ENCODE assay signal across 21 cellular contexts in the genomic region with DNA sequence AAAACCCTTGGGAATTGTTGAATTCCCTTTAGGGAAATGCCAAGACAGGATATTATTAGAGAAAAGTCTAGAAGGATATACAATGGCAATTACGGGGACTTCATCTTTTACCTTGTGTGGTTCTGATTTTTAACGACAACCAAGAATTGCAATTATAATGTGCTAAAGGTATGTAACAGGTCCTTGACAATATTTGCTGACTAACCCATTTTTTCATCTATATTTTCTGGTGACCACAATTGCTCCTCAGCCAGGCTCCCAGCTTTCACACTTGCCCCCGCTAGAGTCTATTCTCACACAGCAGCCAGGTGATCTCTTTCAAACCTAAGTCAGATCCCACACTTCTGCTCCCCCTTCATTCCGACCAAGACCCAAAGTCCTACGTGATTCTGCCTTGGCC. TPM values are rescaled to one million over a fixed set of nuclear protein-coding genes. Genes with fewer than 3 reads are reported as not detected.
DNase-seq lines count a peak whose midpoint lies in the region; ATAC-seq, FAIRE-seq and TF ChIP-seq lines count a peak whose summit lies in the region.
"Had no signal": no experiment of that assay in that cellular context is flagged by ENCODE, and none has a peak within 500 bp of the region (broad histone marks: within the 10 kb centered on the region; RNA-seq: fewer than 3 reads in every experiment).

No MANE protein-coding gene starts in this region.

- H4K5ac ChIP-seq in IMR-90 (ENCODE audit: low read depth, low read length), result no peak overlapping the region

- no peak overlapping the region for H3K27ac ChIP-seq in A549
- no peak overlapping the region for H3K27ac ChIP-seq in IMR-90 (ENCODE audit: insufficient read depth, low read length)
- no peak overlapping the region; the same call in 2 of the 3 replicates for H3K27ac ChIP-seq in K562 (ENCODE audit: extremely low read depth, low read depth, low read length)
- H3K27ac ChIP-seq: BLaER1 had no signal

- TF ChIP-seq EP300 in A549 (IDR thresholded peaks at IDR 0.05) (no peak), K562 (IDR thresholded peaks at IDR 0.05; ENCODE audit: low read length) (no peak)

- H2BK5ac ChIP-seq in IMR-90 (ENCODE audit: low read depth, low read length, poor library complexity, severe bottlenecking), result no peak overlapping the region

- no peak overlapping the region for H2AFZ ChIP-seq in IMR-90 (replicated peaks; ENCODE audit: low read length, poor library complexity)
- no peak overlapping the region for H2AFZ ChIP-seq in K562 (ENCODE audit: low read depth, low read length)

- no peak overlapping the region for H2AK9ac ChIP-seq in IMR-90 (replicated peaks; ENCODE audit: low read depth, low read length, poor library complexity)

- WGBS in A549 (ENCODE audit: missing lambda C conversion rate), result 95% methylated on average over 5 of the region's 5 CpGs
- 86% methylated on average over 3 of the region's 5 CpGs; no CpG with 5 or more reads in 1 of the 2 experiments for WGBS in IMR-90 (ENCODE audit: extremely low coverage in 2 of 2, insufficient read length in 1 of 2), 2 experiments
- WGBS in K562 (ENCODE audit: insufficient coverage, low coverage, missing lambda C conversion rate), result 94% methylated on average over 4 of the region's 5 CpGs

- no peaks in the 10 kb centered on the region for H3K79me2 ChIP-seq in K562 (ENCODE audit: control insufficient read depth, insufficient read depth, low read length)

- dilution Hi-C loops in IMR-90 (cut with HindIII; ENCODE audit: low sequenced_read_pairs, unreplicated experiment), result no loop called here

- in situ Hi-C loops in IMR-90 (cut with MboI; ENCODE audit: low sequenced_read_pairs), result no loop called here
- in situ Hi-C loops in K562 (cut with MboI), result no loop called here

- H3K4me3 Mint-ChIP-seq in progenitor cell of endocrine pancreas (ENCODE audit: low read depth), result no peak overlapping the region
- H3K4me3 Mint-ChIP-seq: CD14-positive monocyte; CD4-positive, alpha-beta memory T cell; HFFc6 had no signal

- no peak overlapping the region for H2BK20ac ChIP-seq in IMR-90 (ENCODE audit: low read depth, low read length)

- H2BK15ac ChIP-seq in IMR-90 (ENCODE audit: low read depth, low read length), result no peak overlapping the region

- intact Hi-C loops in IMR-90 (cut with micrococcal nuclease) (no loop called here), K562 (cut with micrococcal nuclease) (no loop called here), posterior cingulate gyrus (cut with DNase I) (no loop called here)

- H3K36me3 ChIP-seq in IMR-90 (ENCODE audit: control insufficient read depth, insufficient read depth, low read length) (peaks cover 24% of the 10 kb centered on the region), K562 (ENCODE audit: control insufficient read depth, insufficient read depth, low read length) (peaks cover 86% of the 10 kb centered on the region)

- H3K4me2 ChIP-seq in A549 (no peak overlapping the region), IMR-90 (ENCODE audit: low read depth, low read length) (no peak overlapping the region), K562 (ENCODE audit: insufficient read depth, low read length) (no peak overlapping the region)
- H3K4me2 ChIP-seq: BLaER1 had no signal

- no peaks in the 10 kb centered on the region for H3K27me3 Mint-ChIP-seq in progenitor cell of endocrine pancreas
- H3K27me3 Mint-ChIP-seq: CD4-positive, alpha-beta memory T cell had no signal

- peak overlapping the region; percentile 67 for H3K27ac Mint-ChIP-seq in progenitor cell of endocrine pancreas
- H3K27ac Mint-ChIP-seq: CD14-positive monocyte, HFFc6 had no signal

- TF ChIP-seq CTCF in A549 (IDR thresholded peaks at IDR 0.05) (no peak), IMR-90 (conservative IDR thresholded peaks at IDR 0.05; ENCODE audit: low read depth, low read length) (no peak), K562 (IDR thresholded peaks at IDR 0.05 in 2 of 3, conservative IDR thresholded peaks at IDR 0.05 in 1 of 3; ENCODE audit: insufficient read depth in 2 of 3, low read depth in 1 of 3, low read length in 3 of 3) (no peak), progenitor cell of endocrine pancreas (IDR thresholded peaks at IDR 0.05; ENCODE audit: unreplicated experiment) (no peak)

- H3K4me3 ChIP-seq in A549, result no peak overlapping the region
- H3K4me3 ChIP-seq in IMR-90 (ENCODE audit: insufficient read depth, low read depth, low read length), result no peak overlapping the region
- no peak overlapping the region for H3K4me3 ChIP-seq in K562
- H3K4me3 ChIP-seq: BLaER1 had no signal

- H3K27me3 ChIP-seq in IMR-90 (ENCODE audit: control insufficient read depth, insufficient read depth, low read length) (no peaks in the 10 kb centered on the region), K562 (ENCODE audit: control insufficient read depth in 2 of 2, insufficient read depth in 2 of 2, low read length in 2 of 2) (no peaks in the 10 kb centered on the region)
- H3K27me3 ChIP-seq: BLaER1 had no signal

- no peak overlapping the region for H3K4ac ChIP-seq in IMR-90 (ENCODE audit: low read depth, low read length)

- no peak overlapping the region for H4K91ac ChIP-seq in IMR-90 (ENCODE audit: insufficient read depth, low read depth, low read length)

- H3K56ac ChIP-seq in IMR-90 (ENCODE audit: extremely low read depth, insufficient read depth, low read length), result no peak overlapping the region

- no TSS peak for BruUV-seq in IMR-90 (replicated peaks; lab: Mats Ljungman, UMichigan)
- BruUV-seq in K562 (replicated peaks; lab: Mats Ljungman, UMichigan), result no TSS peak

- no peak overlapping the region for H3K23ac ChIP-seq in IMR-90 (ENCODE audit: low read depth, low read length)

- no peaks in the 10 kb centered on the region for H3K9me3 Mint-ChIP-seq in progenitor cell of endocrine pancreas (ENCODE audit: low read depth)
- H3K9me3 Mint-ChIP-seq: CD4-positive, alpha-beta memory T cell; HFFc6 had no signal

- ATAC-seq in A549, result no peak
- no peak for ATAC-seq in IMR-90 (ENCODE audit: low read depth)
- ATAC-seq in K562, result no peak
- ATAC-seq in GM18909 (IDR thresholded peaks at IDR 0.05; ENCODE audit: poor library complexity, unreplicated experiment), result no peak
- no peak for ATAC-seq in HG03025 (IDR thresholded peaks at IDR 0.05; ENCODE audit: low FRiP score, unreplicated experiment)
- ATAC-seq: HCT116 had no signal

- H3K9me3 ChIP-seq in A549 (no peaks in the 10 kb centered on the region), IMR-90 (ENCODE audit: control insufficient read depth, insufficient read depth, low read length) (no peaks in the 10 kb centered on the region), K562 (replicated peaks; ENCODE audit: control insufficient read depth, insufficient read depth, low read depth, low read length) (no peaks in the 10 kb centered on the region)
- H3K9me3 ChIP-seq: BLaER1 had no signal

- DNase-seq in A549 (ENCODE audit: low read depth in 1 of 2, low spot score in 1 of 2), result no peak
- no peak for DNase-seq in IMR-90
- DNase-seq in K562 (ENCODE audit: extremely low read depth in 1 of 4, low spot score in 3 of 4), result no peak
- DNase-seq in progenitor cell of endocrine pancreas (ENCODE audit: low spot score, unreplicated experiment), result no peak
- DNase-seq in posterior cingulate gyrus, result no peak
- DNase-seq: CD4-positive, alpha-beta memory T cell; DMS153; DMS79; GF-D8; HFFc6; KBM-7 had no signal

- H3K9ac ChIP-seq in IMR-90 (ENCODE audit: low read depth, low read length), result no peak overlapping the region
- H3K9ac ChIP-seq in K562 (ENCODE audit: insufficient read depth in 1 of 2, low read depth in 2 of 2, low read length in 2 of 2), result no peak overlapping the region
- H3K9ac ChIP-seq: BLaER1 had no signal

- no peaks in the 10 kb centered on the region for H3K79me1 ChIP-seq in IMR-90 (ENCODE audit: low read depth in 1 of 2, low read length in 2 of 2)

- FAIRE-seq in A549 (lab: Jason Lieb, UNC) (no peak), K562 (lab: Jason Lieb, UNC) (no peak)
- FAIRE-seq: GM19239, H54 had no signal

- TF ChIP-seq POLR2A in A549 (IDR thresholded peaks at IDR 0.05; ENCODE audit: low read length) (no peak), IMR-90 (IDR thresholded peaks at IDR 0.05; ENCODE audit: low read depth, low read length) (no peak), K562 (conservative IDR thresholded peaks at IDR 0.05) (no peak)

- no peak overlapping the region for H2AK5ac ChIP-seq in IMR-90 (ENCODE audit: low read depth, low read length)

- H3K14ac ChIP-seq in IMR-90 (replicated peaks; ENCODE audit: low read depth, low read length), result no peak overlapping the region

- no peak overlapping the region for H4K8ac ChIP-seq in IMR-90 (ENCODE audit: low read depth in 2 of 2, low read length in 2 of 2)

- H3K4me1 ChIP-seq in A549 (no peaks in the 10 kb centered on the region), IMR-90 (ENCODE audit: control insufficient read depth, insufficient read depth, low read length) (no peaks in the 10 kb centered on the region; the same call in 1 of the 2 replicates), K562 (replicated peaks in 1 of 2; ENCODE audit: control insufficient read depth in 2 of 2, insufficient read depth in 2 of 2, low read length in 2 of 2) (no peaks in the 10 kb centered on the region)
- H3K4me1 ChIP-seq: BLaER1 had no signal

- peaks cover 21% of the 10 kb centered on the region for H3K36me3 Mint-ChIP-seq in progenitor cell of endocrine pancreas (ENCODE audit: insufficient read depth)

- no peak overlapping the region for H2BK120ac ChIP-seq in IMR-90 (ENCODE audit: low read depth, low read length)

- H3K9me1 ChIP-seq in IMR-90 (ENCODE audit: insufficient read depth, low read length) (no peaks in the 10 kb centered on the region; the same call in 1 of the 2 replicates), K562 (ENCODE audit: control insufficient read depth, insufficient read depth, low read length) (no peaks in the 10 kb centered on the region)

- H3K18ac ChIP-seq in IMR-90 (ENCODE audit: low read depth, low read length), result no peak overlapping the region

- POLR2A ChIA-PET in A549 (lab: Yijun Ruan, JAX), result no interaction called here
- POLR2A ChIA-PET in IMR-90 (lab: Charles Lee; ENCODE audit: unreplicated experiment), result no interaction called here
- POLR2A ChIA-PET in K562 (lab: Yijun Ruan, JAX), result interaction anchor here (0.6 kb wide), 1 partner anchor 185 kb away, joined by 3 read pairs; no protein-coding TSS in a partner anchor

- CTCF ChIA-PET in A549 (lab: Yijun Ruan, JAX) (no interaction called here), IMR-90 (lab: Yijun Ruan, JAX) (no interaction called here), K562 (lab: Yijun Ruan, JAX; ENCODE audit: low intra/inter-chr PET ratio) (no interaction called here)

- TF ChIP-seq RAD21 in A549 (conservative IDR thresholded peaks at IDR 0.05 in 1 of 2, IDR thresholded peaks at IDR 0.05 in 1 of 2) (no peak), IMR-90 (IDR thresholded peaks at IDR 0.05; ENCODE audit: low read length) (no peak), K562 (CRISPR knock-in tag; conservative IDR thresholded peaks at IDR 0.05 in 1 of 2, IDR thresholded peaks at IDR 0.05 in 1 of 2) (no peak)

- H4K20me1 ChIP-seq in IMR-90 (ENCODE audit: insufficient read depth, low read length) (no peaks in the 10 kb centered on the region), K562 (replicated peaks; ENCODE audit: control insufficient read depth, insufficient read depth, low read length) (no peaks in the 10 kb centered on the region)

- no peaks in the 10 kb centered on the region for H3K4me1 Mint-ChIP-seq in progenitor cell of endocrine pancreas (ENCODE audit: low read depth)
- H3K4me1 Mint-ChIP-seq: CD14-positive monocyte; CD4-positive, alpha-beta memory T cell had no signal

RNA-seq across cellular contexts. Expression of a gene that starts 34.3 kb away (rescaled TPM):
- polyA plus RNA-seq in A549 (2011; rRNA removed) (not detected in 2 replicates), A549 (2017; fragmentation: RNase III; extraction: RNeasy Plus Mini Kit Qiagen cat#74134 plus additional on column Dnase treatment) (not detected in 3 replicates), IMR-90 (2012; rRNA removed) (not detected in 2 replicates), K562 (2011; rRNA removed) (not detected in 2 replicates), K562 (2014; fragmentation: Illumina TruSeq; extraction: Trizol) (not detected in 2 replicates), K562 (2014; fragmentation: Nextera tagmentation; extraction: Ambion mirVana) (not detected), K562 (2014; rRNA removed) (not detected in 2 replicates)
- not detected in 2 replicates for polyA plus RNA-seq in A549 (2012; cell fraction: cytosol; rRNA removed)
- polyA plus RNA-seq in A549 (2012; cell fraction: nucleus; rRNA removed), result not detected in 2 replicates
- not detected in 2 replicates for polyA minus RNA-seq in A549 (2011; rRNA and poly(A)+ RNA removed)
- total RNA-seq in IMR-90 (2012; rRNA removed) (not detected in 2 replicates), K562 (2014; rRNA removed) (not detected in 2 replicates), K562 (2014; rRNA removed; fragmentation: Illumina TruSeq; extraction: Trizol) (not detected in 2 replicates), K562 (2015; rRNA removed; fragmentation: Illumina TruSeq; extraction: Trizol) (not detected in 2 replicates), K562 (2021) (not detected in 2 replicates), progenitor cell of endocrine pancreas (not detected in 2 replicates)
- not detected in 2 replicates for polyA plus RNA-seq in IMR-90 (2012; cell fraction: cytosol; rRNA removed)
- polyA plus RNA-seq in IMR-90 (2012; cell fraction: nucleus; rRNA removed; ENCODE audit: low replicate concordance), result not detected in 2 replicates
- total RNA-seq in K562 (2011; cell fraction: chromatin; rRNA removed; ENCODE audit: low replicate concordance), result not detected in 2 replicates
- total RNA-seq in K562 (2011; cell fraction: nucleolus; rRNA removed), result not detected in 2 replicates
- not detected in 2 replicates for total RNA-seq in K562 (2011; cell fraction: nucleoplasm; rRNA removed)
- not detected in 2 replicates for polyA plus RNA-seq in K562 (2011; cell fraction: cytosol; rRNA removed)
- not detected in 2 replicates for polyA plus RNA-seq in K562 (2011; cell fraction: nucleus; rRNA removed)
- 0.07 TPM in 1 of 2 replicates, not detected in the other for polyA plus RNA-seq in K562 (2012)
- polyA minus RNA-seq in K562 (2011; rRNA and poly(A)+ RNA removed), result not detected in 2 replicates
- polyA minus RNA-seq in K562 (2011; cell fraction: cytosol; rRNA and poly(A)+ RNA removed), result not detected in 2 replicates
- not detected in 2 replicates for polyA minus RNA-seq in K562 (2011; cell fraction: nucleus; rRNA and poly(A)+ RNA removed)
- total RNA-seq: A172; CD4-positive, alpha-beta memory T cell; HFFc6; HT-29; LHCN-M2 had no signal
- polyA plus RNA-seq: CD14-positive monocyte; CD4-positive, alpha-beta memory T cell had no signal

RNA-seq across cellular contexts. Expression of a gene that starts 53.1 kb away (rescaled TPM):
- polyA plus RNA-seq in A549 (2011; rRNA removed) (28.3 and 30.1 TPM in 2 replicates), A549 (2017; fragmentation: RNase III; extraction: RNeasy Plus Mini Kit Qiagen cat#74134 plus additional on column Dnase treatment) (19.3 to 21.4 TPM (median 20.0 TPM) in 3 replicates), IMR-90 (2012; rRNA removed) (9.5 and 10.7 TPM in 2 replicates), K562 (2011; rRNA removed) (19.8 and 24.6 TPM in 2 replicates), K562 (2014; fragmentation: Illumina TruSeq; extraction: Trizol) (19.5 and 22.6 TPM in 2 replicates), K562 (2014; fragmentation: Nextera tagmentation; extraction: Ambion mirVana) (10 to 100 TPM; 11.9 to 18.7 TPM), K562 (2014; rRNA removed) (19.9 and 22.2 TPM in 2 replicates)
- polyA plus RNA-seq in A549 (2012; cell fraction: cytosol; rRNA removed), result 15.3 and 17.2 TPM in 2 replicates
- polyA plus RNA-seq in A549 (2012; cell fraction: nucleus; rRNA removed), result 20.5 and 25.5 TPM in 2 replicates
- 27.3 and 28.1 TPM in 2 replicates for polyA minus RNA-seq in A549 (2011; rRNA and poly(A)+ RNA removed)
- total RNA-seq in IMR-90 (2012; rRNA removed) (12.5 and 14.0 TPM in 2 replicates), K562 (2014; rRNA removed) (14.5 and 19.0 TPM in 2 replicates), K562 (2014; rRNA removed; fragmentation: Illumina TruSeq; extraction: Trizol) (18.4 and 19.1 TPM in 2 replicates), K562 (2015; rRNA removed; fragmentation: Illumina TruSeq; extraction: Trizol) (23.1 and 23.9 TPM in 2 replicates), K562 (2021) (23.9 and 26.4 TPM in 2 replicates), progenitor cell of endocrine pancreas (16.7 and 19.1 TPM in 2 replicates)
- polyA plus RNA-seq in IMR-90 (2012; cell fraction: cytosol; rRNA removed), result 3.5 and 5.1 TPM in 2 replicates
- polyA plus RNA-seq in IMR-90 (2012; cell fraction: nucleus; rRNA removed; ENCODE audit: low replicate concordance), result 9.5 and 21.4 TPM in 2 replicates
- total RNA-seq in K562 (2011; cell fraction: chromatin; rRNA removed; ENCODE audit: low replicate concordance), result 53.2 and 54.3 TPM in 2 replicates
- total RNA-seq in K562 (2011; cell fraction: nucleolus; rRNA removed), result 31.5 TPM in 2 replicates
- total RNA-seq in K562 (2011; cell fraction: nucleoplasm; rRNA removed), result 30.5 and 32.8 TPM in 2 replicates
- 12.4 and 12.7 TPM in 2 replicates for polyA plus RNA-seq in K562 (2011; cell fraction: cytosol; rRNA removed)
- 33.4 and 35.9 TPM in 2 replicates for polyA plus RNA-seq in K562 (2011; cell fraction: nucleus; rRNA removed)
- 10.2 and 16.2 TPM in 2 replicates for polyA plus RNA-seq in K562 (2012)
- polyA minus RNA-seq in K562 (2011; rRNA and poly(A)+ RNA removed), result 27.0 and 29.9 TPM in 2 replicates
- polyA minus RNA-seq in K562 (2011; cell fraction: cytosol; rRNA and poly(A)+ RNA removed), result 10.7 and 13.6 TPM in 2 replicates
- polyA minus RNA-seq in K562 (2011; cell fraction: nucleus; rRNA and poly(A)+ RNA removed), result 20.9 and 33.8 TPM in 2 replicates

RNA-seq across cellular contexts. Expression of a gene that starts 53.5 kb away (rescaled TPM):
- polyA plus RNA-seq in A549 (2011; rRNA removed), result 9.0 and 13.1 TPM in 2 replicates
- 3.4 and 4.4 TPM in 2 replicates for polyA plus RNA-seq in A549 (2012; cell fraction: cytosol; rRNA removed)
- polyA plus RNA-seq in A549 (2012; cell fraction: nucleus; rRNA removed), result 2.9 and 3.1 TPM in 2 replicates
- 15.2 to 15.8 TPM (median 15.4 TPM) in 3 replicates for polyA plus RNA-seq in A549 (2017; fragmentation: RNase III; extraction: RNeasy Plus Mini Kit Qiagen cat#74134 plus additional on column Dnase treatment)
- 11.4 and 12.6 TPM in 2 replicates for polyA minus RNA-seq in A549 (2011; rRNA and poly(A)+ RNA removed)
- 16.5 and 18.1 TPM in 2 replicates for total RNA-seq in IMR-90 (2012; rRNA removed)
- 3.8 and 4.7 TPM in 2 replicates for polyA plus RNA-seq in IMR-90 (2012; rRNA removed)
- 1.5 and 1.7 TPM in 2 replicates for polyA plus RNA-seq in IMR-90 (2012; cell fraction: cytosol; rRNA removed)
- 0.98 and 3.3 TPM in 2 replicates for polyA plus RNA-seq in IMR-90 (2012; cell fraction: nucleus; rRNA removed; ENCODE audit: low replicate concordance)
- 9.6 and 14.4 TPM in 2 replicates for total RNA-seq in K562 (2011; cell fraction: chromatin; rRNA removed; ENCODE audit: low replicate concordance)
- 6.2 and 7.0 TPM in 2 replicates for total RNA-seq in K562 (2011; cell fraction: nucleolus; rRNA removed)
- total RNA-seq in K562 (2011; cell fraction: nucleoplasm; rRNA removed), result 9.5 and 16.4 TPM in 2 replicates
- total RNA-seq in K562 (2014; rRNA removed), result 12.2 and 14.7 TPM in 2 replicates
- total RNA-seq in K562 (2014; rRNA removed; fragmentation: Illumina TruSeq; extraction: Trizol), result 15.0 and 15.6 TPM in 2 replicates
- 14.5 and 15.8 TPM in 2 replicates for total RNA-seq in K562 (2015; rRNA removed; fragmentation: Illumina TruSeq; extraction: Trizol)
- total RNA-seq in K562 (2021), result 20.0 and 20.3 TPM in 2 replicates
- 5.8 and 8.2 TPM in 2 replicates for polyA plus RNA-seq in K562 (2011; rRNA removed)
- polyA plus RNA-seq in K562 (2011; cell fraction: cytosol; rRNA removed), result 5.0 and 5.4 TPM in 2 replicates
- 2.9 and 5.4 TPM in 2 replicates for polyA plus RNA-seq in K562 (2011; cell fraction: nucleus; rRNA removed)
- 7.8 and 11.5 TPM in 2 replicates for polyA plus RNA-seq in K562 (2012)
- 16.0 and 17.2 TPM in 2 replicates for polyA plus RNA-seq in K562 (2014; fragmentation: Illumina TruSeq; extraction: Trizol)
- polyA plus RNA-seq in K562 (2014; fragmentation: Nextera tagmentation; extraction: Ambion mirVana), result 1 to 10 TPM; 3.9 to 5.8 TPM
- polyA plus RNA-seq in K562 (2014; rRNA removed), result 8.7 and 8.8 TPM in 2 replicates
- 12.4 and 14.0 TPM in 2 replicates for polyA minus RNA-seq in K562 (2011; rRNA and poly(A)+ RNA removed)
- 10.8 and 11.4 TPM in 2 replicates for polyA minus RNA-seq in K562 (2011; cell fraction: cytosol; rRNA and poly(A)+ RNA removed)
- 6.1 and 6.8 TPM in 2 replicates for polyA minus RNA-seq in K562 (2011; cell fraction: nucleus; rRNA and poly(A)+ RNA removed)
- total RNA-seq in progenitor cell of endocrine pancreas, result 26.8 TPM in 2 replicates
